In genomic region chr10:19828278-19829049, GRCh38 we compare ENCODE assay signal across 14 cellular contexts. TPM values are rescaled to one million over a fixed set of nuclear protein-coding genes. Genes with fewer than 3 reads are reported as not detected.
DNase-seq lines count a peak whose midpoint lies in the region; ATAC-seq and TF ChIP-seq lines count a peak whose summit lies in the region.
"Had no signal": no experiment of that assay in that cellular context is flagged by ENCODE, and none has a peak within 500 bp of the region (broad histone marks: within the 10 kb centered on the region; RNA-seq: fewer than 3 reads in every experiment).

No MANE protein-coding gene starts in this region.

- peak overlapping the region; percentile 14 for H3K4me2 ChIP-seq in parathyroid adenoma (ENCODE audit: low read length)

- H3K4me1 ChIP-seq in left ventricle myocardium inferior (peaks cover 76% of the 10 kb centered on the region), parathyroid adenoma (peaks cover 35% of the 10 kb centered on the region)

- H3K27ac ChIP-seq in left ventricle myocardium inferior (replicated peaks): peak overlapping the region; percentile 73
- peak overlapping the region; percentile 30 for H3K27ac ChIP-seq in parathyroid adenoma

- H3K79me2 ChIP-seq in parathyroid adenoma: peaks cover 55% of the 10 kb centered on the region

- TF ChIP-seq CTCF in left ventricle myocardium inferior (IDR thresholded peaks at IDR 0.05; ENCODE audit: borderline replicate concordance) (no peak), parathyroid adenoma (IDR thresholded peaks at IDR 0.05) (no peak)

- H3K9me3 ChIP-seq in left ventricle myocardium inferior (replicated peaks) (no peaks in the 10 kb centered on the region), parathyroid adenoma (ENCODE audit: control insufficient read depth, low read length) (no peaks in the 10 kb centered on the region)
- H3K9me3 ChIP-seq: HAP-1 had no signal

- H3K9ac ChIP-seq in parathyroid adenoma: no peak overlapping the region

- no peak overlapping the region for H2AFZ ChIP-seq in parathyroid adenoma

- ATAC-seq in Right ventricle myocardium inferior (peak; percentile 69), HG02759 (IDR thresholded peaks at IDR 0.05; ENCODE audit: unreplicated experiment) (no peak), HG02610 (IDR thresholded peaks at IDR 0.05; ENCODE audit: unreplicated experiment) (no peak), HG02763 (IDR thresholded peaks at IDR 0.05; ENCODE audit: unreplicated experiment) (no peak)
- ATAC-seq: natural killer cell, T-cell had no signal

- DNase-seq in Right ventricle myocardium inferior (ENCODE audit: missing footprints) (no peak), cardiac septum (ENCODE audit: low spot score) (no peak), left ventricle myocardium inferior (no peak), UCSD-AML1 (lab: John Stamatoyannopoulos, UW; ENCODE audit: unreplicated experiment) (no peak)
- DNase-seq: activated CD4-positive, alpha-beta T cell treated with anti-CD3 and anti-CD28 coated beads, Interleukin-2, amount 50 U/mL, for 4 hours; activated naive CD4-positive, alpha-beta T cell treated with anti-CD3 and anti-CD28 coated beads, Interleukin-2, amount 50 U/mL, for 16 hours; natural killer cell; NCI-H2029 treated with DMSO at 0.1 percent for 48 hours; T-cell had no signal

- intact Hi-C loops in Right ventricle myocardium inferior (cut with DNase I) (no loop called here), cardiac septum (cut with DNase I) (loop anchor here (10.0 kb wide), 1 partner anchor 176 kb away; no protein-coding TSS in a partner anchor), left ventricle myocardium inferior (cut with micrococcal nuclease) (no loop called here)

- no peaks in the 10 kb centered on the region for H3K36me3 ChIP-seq in left ventricle myocardium inferior
- no peaks in the 10 kb centered on the region for H3K36me3 ChIP-seq in parathyroid adenoma (ENCODE audit: control insufficient read depth, insufficient read depth, low read length)
- H3K36me3 ChIP-seq: HAP-1 had no signal

- H3K27me3 ChIP-seq in left ventricle myocardium inferior (ENCODE audit: low read depth) (no peaks in the 10 kb centered on the region), parathyroid adenoma (ENCODE audit: control insufficient read depth, insufficient read depth, low read length) (no peaks in the 10 kb centered on the region)

- peak overlapping the region; percentile 3 for H3K4me3 ChIP-seq in left ventricle myocardium inferior
- H3K4me3 ChIP-seq in parathyroid adenoma (ENCODE audit: low read depth, low read length): no peak overlapping the region
- H3K4me3 ChIP-seq: HAP-1 had no signal

RNA-seq across cellular contexts. Expression of gene PLXDC2, which starts 12.2 kb away (rescaled TPM):
- total RNA-seq in Right ventricle myocardium inferior (13.1 TPM), cardiac septum (22.6 TPM), left ventricle myocardium inferior (16.6 TPM)
